ENCODE assay signal across 8 cellular contexts in the genomic region with DNA sequence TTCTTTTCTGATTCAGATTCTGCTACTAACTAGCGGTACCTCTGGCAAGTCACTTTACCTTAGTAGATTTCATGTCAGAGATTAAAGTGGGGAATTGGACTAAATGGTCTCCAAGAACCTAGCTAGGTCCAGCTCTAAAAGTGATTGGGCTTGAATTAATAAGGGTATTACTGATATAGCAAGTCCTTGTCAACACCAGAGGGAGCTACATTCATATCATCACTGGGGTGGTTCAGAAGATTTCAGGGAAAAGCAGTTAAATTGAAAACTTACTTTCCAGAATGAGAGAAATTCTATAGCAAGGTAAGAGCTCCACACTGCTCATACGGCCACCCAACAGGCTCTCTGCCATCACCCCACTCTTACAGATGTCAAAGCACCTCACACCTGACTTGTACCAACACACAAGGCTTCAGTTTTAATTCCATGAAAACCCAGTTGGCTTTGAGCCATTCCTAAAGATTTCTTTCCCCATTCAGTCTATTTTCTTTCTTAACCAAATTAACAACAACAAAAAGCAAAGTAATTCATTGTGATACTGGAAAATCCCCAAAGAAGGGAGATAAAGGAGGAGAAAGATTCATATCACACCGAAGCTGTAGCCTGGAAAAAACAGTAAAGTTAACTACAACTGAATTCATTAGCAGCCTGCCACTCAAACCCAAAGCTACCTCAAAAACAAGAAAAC. TPM values are rescaled to one million over a fixed set of nuclear protein-coding genes. Genes with fewer than 3 reads are reported as not detected.
DNase-seq lines count a peak whose midpoint lies in the region; ATAC-seq, FAIRE-seq and TF ChIP-seq lines count a peak whose summit lies in the region.

No MANE protein-coding gene starts in this region.

- SMC1A ChIA-PET in GM12878 (lab: Charles Lee; ENCODE audit: uncharacterized antibody, unreplicated experiment) = interaction anchor here (0.6 to 10.7 kb wide), 33 partner anchors 9 to 340 kb away, joined by 3 to 168 read pairs (median 4); partner anchors contain the start of genes ANAPC16 and ASCC1

- H3K9me3 ChIP-seq in GM12878 (replicated peaks; ENCODE audit: control insufficient read depth, insufficient read depth, low read length) = no peaks in the 10 kb centered on the region
- H3K9me3 ChIP-seq in HepG2 (ENCODE audit: low read length) = no peaks in the 10 kb centered on the region
- no peaks in the 10 kb centered on the region for H3K9me3 ChIP-seq in effector memory CD4-positive, alpha-beta T cell (ENCODE audit: control insufficient read depth, low read length)
- H3K9me3 ChIP-seq in aorta (ENCODE audit: control insufficient read depth, low read length) = no peaks in the 10 kb centered on the region

- H3K27me3 ChIP-seq in GM12878 (replicated peaks in 1 of 2; ENCODE audit: control insufficient read depth in 2 of 2, insufficient read depth in 2 of 2, low read length in 1 of 2) (no peaks in the 10 kb centered on the region), HepG2 (ENCODE audit: control insufficient read depth in 1 of 2, insufficient read depth in 2 of 2, low read length in 2 of 2) (no peaks in the 10 kb centered on the region), aorta (ENCODE audit: control insufficient read depth in 1 of 2, insufficient read depth in 2 of 2, low read length in 1 of 2) (no peaks in the 10 kb centered on the region)
- no peaks in the 10 kb centered on the region for H3K27me3 ChIP-seq in effector memory CD4-positive, alpha-beta T cell (replicated peaks; ENCODE audit: control insufficient read depth, insufficient read depth, low read length, poor library complexity, severe bottlenecking)

- CTCF ChIA-PET in GM12878 (lab: Yijun Ruan, JAX) = interaction anchor here (0.6 to 5.6 kb wide), 49 partner anchors 9 to 263 kb away, joined by 3 to 127 read pairs (median 4); partner anchors contain the start of genes ANAPC16 and ASCC1
- CTCF ChIA-PET in HepG2 (lab: Yijun Ruan, JAX; ENCODE audit: low intra/inter-chr PET ratio, low total read pairs) = interaction anchor here (0.8 to 1.8 kb wide), 3 partner anchors 97 to 211 kb away, joined by 3 to 7 read pairs (median 4); no protein-coding TSS in a partner anchor

- peak; percentile 57 for TF ChIP-seq RAD21 in GM12878 (IDR thresholded peaks at IDR 0.05; ENCODE audit: insufficient read depth, low read depth, low read length)
- TF ChIP-seq RAD21 in HepG2 (CRISPR knock-in tag; IDR thresholded peaks at IDR 0.05) = peak; percentile 34; the same call in 1 of the 2 replicates

- no peak for TF ChIP-seq EP300 in GM12878 (IDR thresholded peaks at IDR 0.05; ENCODE audit: borderline replicate concordance in 1 of 2, control insufficient read depth in 1 of 2, low read depth in 2 of 2, low read length in 2 of 2)
- TF ChIP-seq EP300 in HepG2 (IDR thresholded peaks at IDR 0.05; ENCODE audit: low read depth in 2 of 2, low read length in 2 of 2) = no peak
- TF ChIP-seq EP300 in HepG2 (CRISPR knock-in tag; IDR thresholded peaks at IDR 0.05; ENCODE audit: borderline replicate concordance) = no peak

- DNase-seq in D721Med (ENCODE audit: insufficient read length, low spot score) (no peak), HT1080 (ENCODE audit: low read depth) (peak; percentile 23), GM12878 (ENCODE audit: low read depth, low spot score) (no peak), HepG2 (ENCODE audit: low spot score) (peak; percentile 29), cerebellum (ENCODE audit: low spot score) (no peak), aorta (no peak)
- DNase-seq in effector memory CD4-positive, alpha-beta T cell = no peak

- no peaks in the 10 kb centered on the region for H3K4me1 ChIP-seq in GM12878 (ENCODE audit: control insufficient read depth, insufficient read depth, low read length)
- H3K4me1 ChIP-seq in HepG2 (ENCODE audit: insufficient read depth, low read length) = no peaks in the 10 kb centered on the region
- peaks cover 7% of the 10 kb centered on the region for H3K4me1 ChIP-seq in effector memory CD4-positive, alpha-beta T cell (ENCODE audit: control insufficient read depth, insufficient read depth, low read length, poor library complexity, severe bottlenecking)
- no peaks in the 10 kb centered on the region for H3K4me1 ChIP-seq in aorta (ENCODE audit: control insufficient read depth in 1 of 2, insufficient read depth in 2 of 2, low read length in 2 of 2)

- H3K4me2 ChIP-seq in GM12878 (ENCODE audit: control insufficient read depth, insufficient read depth) (no peak overlapping the region), HepG2 (ENCODE audit: low read depth, low read length) (no peak overlapping the region)

- H3K4me3 ChIP-seq in GM12878 (no peak overlapping the region), HepG2 (replicated peaks in 1 of 3; ENCODE audit: insufficient read depth in 1 of 3, low read depth in 2 of 3, low read length in 3 of 3) (no peak overlapping the region), aorta (ENCODE audit: low read length in 2 of 2) (no peak overlapping the region)
- no peak overlapping the region for H3K4me3 ChIP-seq in effector memory CD4-positive, alpha-beta T cell (ENCODE audit: insufficient read depth, low read depth, low read length, poor library complexity, severe bottlenecking)

- H3K9ac ChIP-seq in GM12878 (ENCODE audit: control insufficient read depth, insufficient read depth, low read length) = no peak overlapping the region
- no peak overlapping the region for H3K9ac ChIP-seq in HepG2 (ENCODE audit: insufficient read depth, low read depth, low read length)

- RAD21 ChIA-PET in GM12878 (lab: Charles Lee; ENCODE audit: unreplicated experiment) = interaction anchor here (0.6 to 4.0 kb wide), 22 partner anchors 9 to 1168 kb away, joined by 3 to 43 read pairs (median 4); partner anchors contain the start of genes ANAPC16 and ASCC1

- H3K36me3 ChIP-seq in GM12878 (ENCODE audit: control insufficient read depth in 2 of 2, insufficient read depth in 2 of 2, low read length in 1 of 2) = peaks cover 0 to 2% of the 10 kb centered on the region in 2 experiments; a peak in 2 of 4 replicates
- H3K36me3 ChIP-seq in HepG2 (replicated peaks in 1 of 2; ENCODE audit: control insufficient read depth in 1 of 2, insufficient read depth in 2 of 2, low read length in 2 of 2) = peaks cover 0 to 5% of the 10 kb centered on the region in 2 experiments; a peak in 3 of 5 replicates
- peaks cover 5% of the 10 kb centered on the region for H3K36me3 ChIP-seq in effector memory CD4-positive, alpha-beta T cell (ENCODE audit: control insufficient read depth, insufficient read depth, low read length)
- H3K36me3 ChIP-seq in aorta (ENCODE audit: control insufficient read depth in 1 of 2, insufficient read depth in 2 of 2, low read length in 1 of 2) = no peaks in the 10 kb centered on the region

- no peak overlapping the region for H2AFZ ChIP-seq in GM12878 (ENCODE audit: control insufficient read depth, low read depth, low read length)
- no peak overlapping the region for H2AFZ ChIP-seq in HepG2 (ENCODE audit: low read length)

- BruUV-seq in GM12878 (replicated peaks; lab: Mats Ljungman, UMichigan) (no TSS peak), HepG2 (replicated peaks; lab: Mats Ljungman, UMichigan) (no TSS peak)

- H3K27ac ChIP-seq in GM12878 (ENCODE audit: control insufficient read depth, insufficient read depth) (no peak overlapping the region), HepG2 (ENCODE audit: extremely low read length, insufficient read depth, low read length) (no peak overlapping the region), aorta (ENCODE audit: low read depth in 1 of 2, low read length in 2 of 2) (no peak overlapping the region)
- no peak overlapping the region for H3K27ac ChIP-seq in effector memory CD4-positive, alpha-beta T cell (ENCODE audit: insufficient read depth, low read length, poor library complexity, severe bottlenecking)

- H3K79me2 ChIP-seq in GM12878 (ENCODE audit: control insufficient read depth, insufficient read depth, low read length) = no peaks in the 10 kb centered on the region
- H3K79me2 ChIP-seq in HepG2 (ENCODE audit: insufficient read depth, low read length) = no peaks in the 10 kb centered on the region

- intact Hi-C loops in GM12878 (cut with micrococcal nuclease; ENCODE audit: unreplicated experiment) (no loop called here), HepG2 (cut with micrococcal nuclease; ENCODE audit: unreplicated experiment) (loop anchor here (1.0 to 10.0 kb wide), 2 partner anchors 98 to 202 kb away; no protein-coding TSS in a partner anchor), aorta (cut with DNase I) (no loop called here)

- TF ChIP-seq POLR2A in GM12878 (IDR thresholded peaks at IDR 0.05; ENCODE audit: low read depth, low read length) (no peak), HepG2 (IDR thresholded peaks at IDR 0.05; ENCODE audit: insufficient read depth in 1 of 2, low read depth in 2 of 2, low read length in 2 of 2) (no peak)

- in situ Hi-C loops in GM12878 (cut with MboI) (no loop called here), HepG2 (cut with HindIII; ENCODE audit: extremely low pct_ligation_motif_present, low pct_unique_long_range_greater_than_20kb) (no loop called here)

- no peak for FAIRE-seq in D721Med (lab: Jason Lieb, UNC)
- FAIRE-seq in GM12878 (lab: Jason Lieb, UNC) = peak; percentile 81
- FAIRE-seq in HepG2 (lab: Jason Lieb, UNC) = peak; percentile 15

- ATAC-seq in GM12878 (peak; percentile 42), HepG2 (no peak), aorta (ENCODE audit: low FRiP score) (no peak), GM18870 (IDR thresholded peaks at IDR 0.05; ENCODE audit: unreplicated experiment) (no peak)

- TF ChIP-seq CTCF in D721Med (IDR thresholded peaks at IDR 0.05; ENCODE audit: insufficient read depth, missing control alignments) (peak; percentile 48), GM12878 (IDR thresholded peaks at IDR 0.05 in 2 of 3, conservative IDR thresholded peaks at IDR 0.05 in 1 of 3; ENCODE audit: control insufficient read depth in 2 of 3, extremely low read depth in 1 of 3, insufficient read depth in 1 of 3, low read depth in 3 of 3, low read length in 3 of 3) (peak; percentile 13 to 46 (median 28); a peak in 4 of 6 replicates), HepG2 (CRISPR knock-in tag; IDR thresholded peaks at IDR 0.05) (peak; percentile 27; the same call in 1 of the 2 replicates)

- WGBS in GM12878 (ENCODE audit: insufficient coverage, insufficient replicate concordance, low lambda C conversion rate, missing lambda C conversion rate) = 80% methylated on average over 3 of the region's 3 CpGs
- WGBS in HepG2 (ENCODE audit: low lambda C conversion rate) = 89% methylated on average over 3 of the region's 3 CpGs
- 95 to 96% methylated on average over 3 of the region's 3 CpGs for WGBS in aorta, 2 donors

- POLR2A ChIA-PET in GM12878 (lab: Charles Lee) = interaction anchor here (0.6 to 2.1 kb wide), 4 partner anchors 13 to 211 kb away, joined by 4 to 5 read pairs (median 4); no protein-coding TSS in a partner anchor
- POLR2A ChIA-PET in HepG2 (lab: Yijun Ruan, JAX) = interaction anchor here (1.3 kb wide), 1 partner anchor 90 kb away, joined by 5 read pairs; the partner anchor contains the start of gene ASCC1

- no peaks in the 10 kb centered on the region for H4K20me1 ChIP-seq in GM12878 (ENCODE audit: control insufficient read depth, insufficient read depth)
- no peaks in the 10 kb centered on the region for H4K20me1 ChIP-seq in HepG2 (ENCODE audit: insufficient read depth, low read length)

RNA-seq across cellular contexts. Expression of gene SPOCK2, which starts 38.0 kb away (rescaled TPM):
- not detected in 2 replicates for total RNA-seq in HT1080 (2014; rRNA removed; shearing (Covaris generic))
- polyA plus RNA-seq in HT1080 (2015; cell fraction: cytosol; rRNA removed) = not detected in 2 replicates
- 0.12 and 0.80 TPM in 2 replicates for polyA plus RNA-seq in HT1080 (2015; cell fraction: nucleus; rRNA removed)
- total RNA-seq in GM12878 (2013; cell fraction: nucleolus; rRNA removed) = 1.5 and 2.0 TPM in 2 replicates
- total RNA-seq in GM12878 (2014; rRNA removed) = 0.40 and 0.65 TPM in 2 replicates
- 0.28 and 0.31 TPM in 2 replicates for total RNA-seq in GM12878 (2014; rRNA removed; fragmentation: Illumina TruSeq; extraction: Trizol)
- total RNA-seq in GM12878 (2021) = 1.3 and 1.5 TPM in 2 replicates
- polyA plus RNA-seq in GM12878 (2011; ENCODE audit: low read depth) = 0.35 TPM
- polyA plus RNA-seq in GM12878 (2011; rRNA removed) = 0.53 and 0.83 TPM in 2 replicates
- 1.4 and 1.7 TPM in 2 replicates for polyA plus RNA-seq in GM12878 (2011; cell fraction: cytosol; rRNA removed)
- polyA plus RNA-seq in GM12878 (2011; cell fraction: nucleus; rRNA removed) = 1.5 and 1.8 TPM in 2 replicates
- 0.41 TPM in 2 replicates for polyA plus RNA-seq in GM12878 (2012)
- 0.06 and 0.47 TPM in 2 replicates for polyA plus RNA-seq in GM12878 (2014; fragmentation: Illumina TruSeq; extraction: Trizol)
- polyA plus RNA-seq in GM12878 (2014; fragmentation: Nextera tagmentation; extraction: Ambion mirVana) = under 1 TPM; 0.02 TPM
- polyA plus RNA-seq in GM12878 (2014; rRNA removed) = 0.76 and 0.96 TPM in 2 replicates
- under 1 TPM; 0.69 to 0.74 TPM for polyA plus RNA-seq in GM12878 (2016; fragmentation: Nextera tagmentation; extraction: Ambion mirVana)
- 1.3 and 2.2 TPM in 2 replicates for polyA minus RNA-seq in GM12878 (2011; rRNA and poly(A)+ RNA removed)
- 0.52 and 1.3 TPM in 2 replicates for polyA minus RNA-seq in GM12878 (2011; cell fraction: cytosol; rRNA and poly(A)+ RNA removed)
- polyA minus RNA-seq in GM12878 (2011; cell fraction: nucleus; rRNA and poly(A)+ RNA removed) = 1.2 and 2.4 TPM in 2 replicates
- total RNA-seq in HepG2 (2016; rRNA removed; fragmentation: Illumina TruSeq; extraction: Trizol) = 4.7 and 8.6 TPM in 2 replicates
- total RNA-seq in HepG2 (2016; cell fraction: cytosol; rRNA removed; fragmentation: Illumina TruSeq; extraction: Trizol; ENCODE audit: low read depth) = 1.9 and 2.3 TPM in 2 replicates
- total RNA-seq in HepG2 (2016; cell fraction: insoluble cytoplasmic fraction; rRNA removed; fragmentation: Illumina TruSeq; extraction: Trizol) = 5.6 and 7.5 TPM in 2 replicates
- 4.9 and 6.3 TPM in 2 replicates for total RNA-seq in HepG2 (2016; cell fraction: membrane; rRNA removed; fragmentation: Illumina TruSeq; extraction: Trizol)
- 4.5 and 7.0 TPM in 2 replicates for total RNA-seq in HepG2 (2016; cell fraction: nucleus; rRNA removed; fragmentation: Illumina TruSeq; extraction: Trizol)
- polyA plus RNA-seq in HepG2 (2011; rRNA removed) = 30.6 and 49.8 TPM in 2 replicates
- polyA plus RNA-seq in HepG2 (2011; cell fraction: cytosol; rRNA removed) = 36.8 and 39.8 TPM in 2 replicates
- polyA plus RNA-seq in HepG2 (2011; cell fraction: nucleus; rRNA removed) = 38.0 and 46.6 TPM in 2 replicates
- polyA plus RNA-seq in HepG2 (2012) = 3.4 and 5.3 TPM in 2 replicates
- 2.4 and 2.5 TPM in 2 replicates for polyA plus RNA-seq in HepG2 (2016; cell fraction: cytosol; fragmentation: Illumina TruSeq; extraction: Trizol; ENCODE audit: low read depth)
- polyA plus RNA-seq in HepG2 (2016; cell fraction: insoluble cytoplasmic fraction; fragmentation: Illumina TruSeq; extraction: Trizol; ENCODE audit: low read depth) = 4.6 and 4.7 TPM in 2 replicates
- polyA plus RNA-seq in HepG2 (2016; cell fraction: membrane; fragmentation: Illumina TruSeq; extraction: Trizol; ENCODE audit: low read depth) = 3.8 and 5.6 TPM in 2 replicates
- polyA plus RNA-seq in HepG2 (2016; cell fraction: nucleus; fragmentation: Illumina TruSeq; extraction: Trizol; ENCODE audit: insufficient read depth, low read depth) = 12.2 and 13.8 TPM in 2 replicates
- 2.5 and 69.1 TPM in 2 replicates for polyA minus RNA-seq in HepG2 (2011; rRNA and poly(A)+ RNA removed; ENCODE audit: low replicate concordance)
- polyA minus RNA-seq in HepG2 (2011; cell fraction: cytosol; rRNA and poly(A)+ RNA removed) = 20.4 and 35.1 TPM in 2 replicates
- 8.9 and 15.5 TPM in 2 replicates for polyA minus RNA-seq in HepG2 (2011; cell fraction: nucleus; rRNA and poly(A)+ RNA removed)
- 118 TPM for total RNA-seq in cerebellum
- 1 to 10 TPM; 4.5 to 7.3 TPM for total RNA-seq in aorta
- polyA plus RNA-seq in aorta = 1 to 10 TPM; 1.8 to 1.9 TPM

Comparison
In these comparisons a context has a peak if more than half of its experiments do, and no peak if none do; other contexts are left out.
1. DNase-seq: peak in HT1080 (single experiment) and HepG2 (single experiment); none in D721Med (single experiment), GM12878 (single experiment), cerebellum (single experiment), effector memory CD4-positive, alpha-beta T cell (0 of 3) and aorta (0 of 2).
2. RNA of gene SPOCK2, which starts 38.0 kb away (total RNA-seq): 118 TPM in cerebellum (single experiment); 1.9 to 8.6 TPM in HepG2, 4.5 to 7.3 TPM in aorta, 0.28 to 2.0 TPM in GM12878 and not detected in HT1080; every median in the first group is over 10 times any median in the second.
3. Peak in every context shown above with its lines, with median percentiles within 50 percentile points of each other: CTCF ChIP-seq.